1 cellular context compared by ENCODE assay signal in genomic region chr19:36152886-36153525, GRCh38.
TF ChIP-seq lines count a peak whose summit lies in the region.

No MANE protein-coding gene starts in this region.

TF ChIP-seq in IMR-90, 13 proteins besides CTCF, POLR2A, EP300 and RAD21 (continued from another document):
- TF ChIP-seq BHLHE40 (IDR thresholded peaks at IDR 0.05; ENCODE audit: low read depth, low read length) (no peak), CHD1 (IDR thresholded peaks at IDR 0.05; ENCODE audit: low read depth, low read length) (no peak), CEBPB (IDR thresholded peaks at IDR 0.05; ENCODE audit: low read depth, low read length) (no peak), ELK1 (IDR thresholded peaks at IDR 0.05; ENCODE audit: borderline replicate concordance, low read depth, low read length) (no peak), MAFK (IDR thresholded peaks at IDR 0.05; ENCODE audit: low read depth, low read length) (no peak), RCOR1 (IDR thresholded peaks at IDR 0.05; ENCODE audit: insufficient replicate concordance, low read length) (no peak), MXI1 (IDR thresholded peaks at IDR 0.05; ENCODE audit: borderline replicate concordance, low read depth, low read length) (no peak), SMC3 (IDR thresholded peaks at IDR 0.05; ENCODE audit: low read depth, low read length) (no peak), RFX5 (IDR thresholded peaks at IDR 0.05; ENCODE audit: low read depth, low read length) (no peak), MAZ (IDR thresholded peaks at IDR 0.05; ENCODE audit: borderline replicate concordance, low read depth, low read length) (no peak)
